ENCODE assay signal across 29 cellular contexts in the genomic region with DNA sequence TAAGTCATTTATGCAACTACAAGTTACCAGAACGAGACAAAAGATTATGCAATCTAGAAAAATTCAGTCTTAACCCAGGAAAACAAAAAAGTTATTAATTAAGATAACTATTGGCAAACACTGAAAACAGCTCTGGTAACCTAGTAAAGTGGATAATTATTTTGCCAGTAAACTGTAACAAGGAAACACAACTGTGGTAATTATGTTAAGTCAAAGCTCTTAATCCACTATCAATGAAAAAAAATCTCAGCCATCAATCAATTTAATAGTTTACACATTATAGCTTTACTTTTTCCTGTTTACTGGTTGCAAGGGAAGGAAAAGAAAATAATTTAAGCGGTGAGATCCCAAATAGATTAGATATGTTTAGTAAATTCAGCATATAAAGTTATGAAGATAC. TPM values are rescaled to one million over a fixed set of nuclear protein-coding genes. Genes with fewer than 3 reads are reported as not detected.
DNase-seq lines count a peak whose midpoint lies in the region; ATAC-seq and TF ChIP-seq lines count a peak whose summit lies in the region.
"Had no signal": no experiment of that assay in that cellular context is flagged by ENCODE, and none has a peak within 500 bp of the region (broad histone marks: within the 10 kb centered on the region; RNA-seq: fewer than 3 reads in every experiment).

No MANE protein-coding gene starts in this region.

- H3K4me1 ChIP-seq in HEK293 (ENCODE audit: control insufficient read depth, insufficient read depth, low read length) (peaks cover 4% of the 10 kb centered on the region; the same call in 1 of the 2 replicates), upper lobe of left lung (no peaks in the 10 kb centered on the region)
- H3K4me1 ChIP-seq: A549, Caco-2 had no signal

- CTCF ChIA-PET in activated naive CD4-positive, alpha-beta T cell treated with anti-CD3 and anti-CD28 coated beads for 36 hours (lab: Charles Lee) = no interaction called here
- CTCF ChIA-PET in HEK293 (lab: Yijun Ruan, JAX) = interaction anchor here (0.9 to 1.0 kb wide), 3 partner anchors 13 to 665 kb away, joined by 3 to 5 read pairs (median 4); a partner anchor contains a TSS

- POLR2A ChIA-PET in HEK293 (lab: Yijun Ruan, JAX) = no interaction called here

- TF ChIP-seq EP300 in upper lobe of left lung (IDR thresholded peaks at IDR 0.05) = no peak

- TF ChIP-seq CTCF in HEK293 (tag by site-specific recombination; IDR thresholded peaks at IDR 0.05) (no peak), upper lobe of left lung (IDR thresholded peaks at IDR 0.05) (no peak)

- H3K27ac Mint-ChIP-seq in activated naive CD4-positive, alpha-beta T cell treated with anti-CD3 and anti-CD28 coated beads for 36 hours = peak overlapping the region; percentile 50
- H3K27ac Mint-ChIP-seq: HFFc6, IgD-negative memory B cell had no signal

- no peak for TF ChIP-seq POLR2A in upper lobe of left lung (IDR thresholded peaks at IDR 0.05)

- no peaks in the 10 kb centered on the region for H3K9me3 Mint-ChIP-seq in activated naive CD4-positive, alpha-beta T cell treated with anti-CD3 and anti-CD28 coated beads for 36 hours
- H3K9me3 Mint-ChIP-seq: CD4-positive, alpha-beta memory T cell; HFFc6; IgD-negative memory B cell had no signal

- no peak for DNase-seq in activated naive CD4-positive, alpha-beta T cell treated with anti-CD3 and anti-CD28 coated beads for 36 hours
- DNase-seq in activated naive CD4-positive, alpha-beta T cell treated with Interleukin-2 at 50 U/mL for 16 hours = no peak
- DNase-seq in SK-N-MC (ENCODE audit: low read depth, low spot score) (no peak), upper lobe of left lung (no peak), pons (ENCODE audit: low spot score) (no peak)
- DNase-seq: C1 segment of cervical spinal cord; Caco-2; CD4-positive, alpha-beta memory T cell; DMS 273 treated with DMSO at 0.1 percent for 48 hours; DMS79; EL; GDM1; GM23248; H7; HFFc6; NCI-H1092; NCI-H1436; NCI-H187; NCI-H2171 treated with DMSO at 0.1 percent for 48 hours; NCI-H345; NCI-H510A treated with DMSO at 0.1 percent for 48 hours; SIG-M5 had no signal

- H3K27ac ChIP-seq in HEK293 (ENCODE audit: extremely low read depth, low read depth, low read length) (no peak overlapping the region), SK-N-MC (peak overlapping the region; percentile 34; the same call in 1 of the 2 replicates), upper lobe of left lung (no peak overlapping the region)
- H3K27ac ChIP-seq: A549, GM23248, KMS-11 had no signal

- peaks cover 61% of the 10 kb centered on the region for H3K36me3 Mint-ChIP-seq in activated naive CD4-positive, alpha-beta T cell treated with anti-CD3 and anti-CD28 coated beads for 36 hours (ENCODE audit: low read depth)

- no peak overlapping the region for H3K9ac ChIP-seq in SK-N-MC (ENCODE audit: insufficient read length)
- H3K9ac ChIP-seq: GM23248, KMS-11 had no signal

- H3K27me3 Mint-ChIP-seq in activated naive CD4-positive, alpha-beta T cell treated with anti-CD3 and anti-CD28 coated beads for 36 hours (ENCODE audit: low read depth) = no peaks in the 10 kb centered on the region
- H3K27me3 Mint-ChIP-seq: CD4-positive, alpha-beta memory T cell; IgD-negative memory B cell had no signal

- ATAC-seq in HG02588 (IDR thresholded peaks at IDR 0.05; ENCODE audit: unreplicated experiment) (no peak), upper lobe of left lung (ENCODE audit: low FRiP score in 2 of 2) (no peak)
- ATAC-seq: A549, GM12878, SK-N-SH treated with all-trans-retinoic acid at 6 μM for 48 hours had no signal

- 53 to 60% methylated on average over 2 of the region's 2 CpGs for WGBS in upper lobe of left lung, 2 donors

- H3K36me3 ChIP-seq in HEK293 (ENCODE audit: control insufficient read depth in 2 of 2, insufficient read depth in 1 of 2, low read length in 2 of 2) (peaks cover 55 to 56% of the 10 kb centered on the region in 2 experiments), SK-N-MC (ENCODE audit: insufficient read depth, low read length) (peaks cover 97% of the 10 kb centered on the region), upper lobe of left lung (peaks cover 23 to 90% (median 44%) of the 10 kb centered on the region in 4 donors)

- H3K9me3 ChIP-seq in HEK293 (ENCODE audit: control insufficient read depth, insufficient read depth, low read depth, low read length) = no peaks in the 10 kb centered on the region
- peaks cover 5% of the 10 kb centered on the region; the same call in 1 of the 2 replicates for H3K9me3 ChIP-seq in SK-N-MC (ENCODE audit: low read depth, low read length)
- no peaks in the 10 kb centered on the region for H3K9me3 ChIP-seq in upper lobe of left lung
- H3K9me3 ChIP-seq: A549, Caco-2 had no signal

- no peak overlapping the region for H3K4me3 Mint-ChIP-seq in activated naive CD4-positive, alpha-beta T cell treated with anti-CD3 and anti-CD28 coated beads for 36 hours
- H3K4me3 Mint-ChIP-seq: CD4-positive, alpha-beta memory T cell; HFFc6; IgD-negative memory B cell had no signal

- peaks cover 8% of the 10 kb centered on the region for H3K4me1 Mint-ChIP-seq in activated naive CD4-positive, alpha-beta T cell treated with anti-CD3 and anti-CD28 coated beads for 36 hours (ENCODE audit: low read depth)

- intact Hi-C loops in activated naive CD4-positive, alpha-beta T cell treated with anti-CD3 and anti-CD28 coated beads for 36 hours (cut with micrococcal nuclease) = no loop called here

- H3K4me3 ChIP-seq in HEK293 (ENCODE audit: low read depth, low read length) (no peak overlapping the region), SK-N-MC (no peak overlapping the region), upper lobe of left lung (no peak overlapping the region)
- H3K4me3 ChIP-seq: A549, GM12878, GM23248 had no signal

- no peaks in the 10 kb centered on the region for H3K27me3 ChIP-seq in upper lobe of left lung

TF ChIP-seq in HEK293, 187 proteins besides CTCF, POLR2A, EP300 and RAD21 (continues in another document):
- no peak for TF ChIP-seq ZNF623 (tag by site-specific recombination; IDR thresholded peaks at IDR 0.05)
- TF ChIP-seq MEIS1 (CRISPR knock-in tag; IDR thresholded peaks at IDR 0.05; ENCODE audit: borderline replicate concordance) = no peak
- TF ChIP-seq GLIS2 (tag by site-specific recombination; IDR thresholded peaks at IDR 0.05) = no peak
- TF ChIP-seq, protein P1, sequence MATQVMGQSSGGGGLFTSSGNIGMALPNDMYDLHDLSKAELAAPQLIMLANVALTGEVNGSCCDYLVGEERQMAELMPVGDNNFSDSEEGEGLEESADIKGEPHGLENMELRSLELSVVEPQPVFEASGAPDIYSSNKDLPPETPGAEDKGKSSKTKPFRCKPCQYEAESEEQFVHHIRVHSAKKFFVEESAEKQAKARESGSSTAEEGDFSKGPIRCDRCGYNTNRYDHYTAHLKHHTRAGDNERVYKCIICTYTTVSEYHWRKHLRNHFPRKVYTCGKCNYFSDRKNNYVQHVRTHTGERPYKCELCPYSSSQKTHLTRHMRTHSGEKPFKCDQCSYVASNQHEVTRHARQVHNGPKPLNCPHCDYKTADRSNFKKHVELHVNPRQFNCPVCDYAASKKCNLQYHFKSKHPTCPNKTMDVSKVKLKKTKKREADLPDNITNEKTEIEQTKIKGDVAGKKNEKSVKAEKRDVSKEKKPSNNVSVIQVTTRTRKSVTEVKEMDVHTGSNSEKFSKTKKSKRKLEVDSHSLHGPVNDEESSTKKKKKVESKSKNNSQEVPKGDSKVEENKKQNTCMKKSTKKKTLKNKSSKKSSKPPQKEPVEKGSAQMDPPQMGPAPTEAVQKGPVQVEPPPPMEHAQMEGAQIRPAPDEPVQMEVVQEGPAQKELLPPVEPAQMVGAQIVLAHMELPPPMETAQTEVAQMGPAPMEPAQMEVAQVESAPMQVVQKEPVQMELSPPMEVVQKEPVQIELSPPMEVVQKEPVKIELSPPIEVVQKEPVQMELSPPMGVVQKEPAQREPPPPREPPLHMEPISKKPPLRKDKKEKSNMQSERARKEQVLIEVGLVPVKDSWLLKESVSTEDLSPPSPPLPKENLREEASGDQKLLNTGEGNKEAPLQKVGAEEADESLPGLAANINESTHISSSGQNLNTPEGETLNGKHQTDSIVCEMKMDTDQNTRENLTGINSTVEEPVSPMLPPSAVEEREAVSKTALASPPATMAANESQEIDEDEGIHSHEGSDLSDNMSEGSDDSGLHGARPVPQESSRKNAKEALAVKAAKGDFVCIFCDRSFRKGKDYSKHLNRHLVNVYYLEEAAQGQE (tag by site-specific recombination; IDR thresholded peaks at IDR 0.05) = no peak
- TF ChIP-seq ZNF544 (tag by site-specific recombination; IDR thresholded peaks at IDR 0.05) = no peak
- no peak for TF ChIP-seq ZNF133 (tag by site-specific recombination; IDR thresholded peaks at IDR 0.05)

RNA-seq across cellular contexts. Expression of a gene that starts 11.2 kb away (rescaled TPM):
- 100 to 1,000 TPM; 171 to 184 TPM for total RNA-seq in activated naive CD4-positive, alpha-beta T cell treated with anti-CD3 and anti-CD28 coated beads for 36 hours
- total RNA-seq in upper lobe of left lung = 10 to 100 TPM; 21.4 to 44.0 (median 27.2) TPM

RNA-seq across cellular contexts. Expression of a gene that starts 12.6 kb away (rescaled TPM):
- total RNA-seq in activated naive CD4-positive, alpha-beta T cell treated with anti-CD3 and anti-CD28 coated beads for 36 hours = 10 to 100 TPM; 17.5 to 20.8 TPM
- 10 to 100 TPM in 5 of 6 donors, 1 to 10 TPM in 1; 7.2 to 45.9 (median 30.0) TPM for total RNA-seq in upper lobe of left lung

RNA-seq across cellular contexts. Expression of a gene that starts 47.7 kb away (rescaled TPM):
- 10 to 100 TPM; 51.0 to 57.7 TPM for total RNA-seq in activated naive CD4-positive, alpha-beta T cell treated with anti-CD3 and anti-CD28 coated beads for 36 hours
- 10 to 100 TPM; 31.7 to 82.7 (median 44.0) TPM for total RNA-seq in upper lobe of left lung
